Comparison of ENCODE assay signal across 1 cellular context in the genomic region with DNA sequence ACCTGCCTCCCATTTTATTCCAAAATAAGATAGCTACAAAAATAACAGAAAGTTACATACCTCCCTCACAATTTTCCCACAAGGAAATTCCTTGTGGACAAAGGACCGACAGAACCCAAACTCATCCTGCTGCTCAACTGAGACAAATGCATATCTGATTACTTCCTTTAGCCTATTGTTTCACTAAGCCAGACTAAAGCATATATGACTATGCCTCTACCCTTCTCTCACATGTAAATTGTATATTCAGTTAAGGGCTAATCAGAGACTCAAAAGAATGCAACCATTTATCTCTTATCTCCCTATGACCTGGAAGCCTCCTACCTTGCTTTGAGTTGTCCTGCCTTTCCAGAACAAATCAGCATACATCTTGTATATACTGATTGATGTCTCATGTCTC.
TF ChIP-seq lines count a peak whose summit lies in the region.

No MANE protein-coding gene starts in this region.

TF ChIP-seq in GM23338, 12 proteins besides CTCF, POLR2A, EP300 and RAD21:
- TF ChIP-seq, protein P1, sequence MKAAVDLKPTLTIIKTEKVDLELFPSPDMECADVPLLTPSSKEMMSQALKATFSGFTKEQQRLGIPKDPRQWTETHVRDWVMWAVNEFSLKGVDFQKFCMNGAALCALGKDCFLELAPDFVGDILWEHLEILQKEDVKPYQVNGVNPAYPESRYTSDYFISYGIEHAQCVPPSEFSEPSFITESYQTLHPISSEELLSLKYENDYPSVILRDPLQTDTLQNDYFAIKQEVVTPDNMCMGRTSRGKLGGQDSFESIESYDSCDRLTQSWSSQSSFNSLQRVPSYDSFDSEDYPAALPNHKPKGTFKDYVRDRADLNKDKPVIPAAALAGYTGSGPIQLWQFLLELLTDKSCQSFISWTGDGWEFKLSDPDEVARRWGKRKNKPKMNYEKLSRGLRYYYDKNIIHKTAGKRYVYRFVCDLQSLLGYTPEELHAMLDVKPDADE (IDR thresholded peaks at IDR 0.05), result no peak
- no peak for TF ChIP-seq EZH2 (IDR thresholded peaks at IDR 0.05; ENCODE audit: low read depth, unreplicated experiment)
- TF ChIP-seq NANOG (IDR thresholded peaks at IDR 0.05; ENCODE audit: borderline replicate concordance), result no peak
- no peak for TF ChIP-seq STAT1 (IDR thresholded peaks at IDR 0.05; ENCODE audit: unreplicated experiment)
- no peak for TF ChIP-seq ZNF114 (CRISPR knock-in tag; IDR thresholded peaks at IDR 0.05)
- TF ChIP-seq, protein P2, sequence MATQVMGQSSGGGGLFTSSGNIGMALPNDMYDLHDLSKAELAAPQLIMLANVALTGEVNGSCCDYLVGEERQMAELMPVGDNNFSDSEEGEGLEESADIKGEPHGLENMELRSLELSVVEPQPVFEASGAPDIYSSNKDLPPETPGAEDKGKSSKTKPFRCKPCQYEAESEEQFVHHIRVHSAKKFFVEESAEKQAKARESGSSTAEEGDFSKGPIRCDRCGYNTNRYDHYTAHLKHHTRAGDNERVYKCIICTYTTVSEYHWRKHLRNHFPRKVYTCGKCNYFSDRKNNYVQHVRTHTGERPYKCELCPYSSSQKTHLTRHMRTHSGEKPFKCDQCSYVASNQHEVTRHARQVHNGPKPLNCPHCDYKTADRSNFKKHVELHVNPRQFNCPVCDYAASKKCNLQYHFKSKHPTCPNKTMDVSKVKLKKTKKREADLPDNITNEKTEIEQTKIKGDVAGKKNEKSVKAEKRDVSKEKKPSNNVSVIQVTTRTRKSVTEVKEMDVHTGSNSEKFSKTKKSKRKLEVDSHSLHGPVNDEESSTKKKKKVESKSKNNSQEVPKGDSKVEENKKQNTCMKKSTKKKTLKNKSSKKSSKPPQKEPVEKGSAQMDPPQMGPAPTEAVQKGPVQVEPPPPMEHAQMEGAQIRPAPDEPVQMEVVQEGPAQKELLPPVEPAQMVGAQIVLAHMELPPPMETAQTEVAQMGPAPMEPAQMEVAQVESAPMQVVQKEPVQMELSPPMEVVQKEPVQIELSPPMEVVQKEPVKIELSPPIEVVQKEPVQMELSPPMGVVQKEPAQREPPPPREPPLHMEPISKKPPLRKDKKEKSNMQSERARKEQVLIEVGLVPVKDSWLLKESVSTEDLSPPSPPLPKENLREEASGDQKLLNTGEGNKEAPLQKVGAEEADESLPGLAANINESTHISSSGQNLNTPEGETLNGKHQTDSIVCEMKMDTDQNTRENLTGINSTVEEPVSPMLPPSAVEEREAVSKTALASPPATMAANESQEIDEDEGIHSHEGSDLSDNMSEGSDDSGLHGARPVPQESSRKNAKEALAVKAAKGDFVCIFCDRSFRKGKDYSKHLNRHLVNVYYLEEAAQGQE (IDR thresholded peaks at IDR 0.05; ENCODE audit: unreplicated experiment), result no peak
- TF ChIP-seq EZH2phosphoT487 (IDR thresholded peaks at IDR 0.05; ENCODE audit: unreplicated experiment), result no peak
- TF ChIP-seq, protein P3, sequence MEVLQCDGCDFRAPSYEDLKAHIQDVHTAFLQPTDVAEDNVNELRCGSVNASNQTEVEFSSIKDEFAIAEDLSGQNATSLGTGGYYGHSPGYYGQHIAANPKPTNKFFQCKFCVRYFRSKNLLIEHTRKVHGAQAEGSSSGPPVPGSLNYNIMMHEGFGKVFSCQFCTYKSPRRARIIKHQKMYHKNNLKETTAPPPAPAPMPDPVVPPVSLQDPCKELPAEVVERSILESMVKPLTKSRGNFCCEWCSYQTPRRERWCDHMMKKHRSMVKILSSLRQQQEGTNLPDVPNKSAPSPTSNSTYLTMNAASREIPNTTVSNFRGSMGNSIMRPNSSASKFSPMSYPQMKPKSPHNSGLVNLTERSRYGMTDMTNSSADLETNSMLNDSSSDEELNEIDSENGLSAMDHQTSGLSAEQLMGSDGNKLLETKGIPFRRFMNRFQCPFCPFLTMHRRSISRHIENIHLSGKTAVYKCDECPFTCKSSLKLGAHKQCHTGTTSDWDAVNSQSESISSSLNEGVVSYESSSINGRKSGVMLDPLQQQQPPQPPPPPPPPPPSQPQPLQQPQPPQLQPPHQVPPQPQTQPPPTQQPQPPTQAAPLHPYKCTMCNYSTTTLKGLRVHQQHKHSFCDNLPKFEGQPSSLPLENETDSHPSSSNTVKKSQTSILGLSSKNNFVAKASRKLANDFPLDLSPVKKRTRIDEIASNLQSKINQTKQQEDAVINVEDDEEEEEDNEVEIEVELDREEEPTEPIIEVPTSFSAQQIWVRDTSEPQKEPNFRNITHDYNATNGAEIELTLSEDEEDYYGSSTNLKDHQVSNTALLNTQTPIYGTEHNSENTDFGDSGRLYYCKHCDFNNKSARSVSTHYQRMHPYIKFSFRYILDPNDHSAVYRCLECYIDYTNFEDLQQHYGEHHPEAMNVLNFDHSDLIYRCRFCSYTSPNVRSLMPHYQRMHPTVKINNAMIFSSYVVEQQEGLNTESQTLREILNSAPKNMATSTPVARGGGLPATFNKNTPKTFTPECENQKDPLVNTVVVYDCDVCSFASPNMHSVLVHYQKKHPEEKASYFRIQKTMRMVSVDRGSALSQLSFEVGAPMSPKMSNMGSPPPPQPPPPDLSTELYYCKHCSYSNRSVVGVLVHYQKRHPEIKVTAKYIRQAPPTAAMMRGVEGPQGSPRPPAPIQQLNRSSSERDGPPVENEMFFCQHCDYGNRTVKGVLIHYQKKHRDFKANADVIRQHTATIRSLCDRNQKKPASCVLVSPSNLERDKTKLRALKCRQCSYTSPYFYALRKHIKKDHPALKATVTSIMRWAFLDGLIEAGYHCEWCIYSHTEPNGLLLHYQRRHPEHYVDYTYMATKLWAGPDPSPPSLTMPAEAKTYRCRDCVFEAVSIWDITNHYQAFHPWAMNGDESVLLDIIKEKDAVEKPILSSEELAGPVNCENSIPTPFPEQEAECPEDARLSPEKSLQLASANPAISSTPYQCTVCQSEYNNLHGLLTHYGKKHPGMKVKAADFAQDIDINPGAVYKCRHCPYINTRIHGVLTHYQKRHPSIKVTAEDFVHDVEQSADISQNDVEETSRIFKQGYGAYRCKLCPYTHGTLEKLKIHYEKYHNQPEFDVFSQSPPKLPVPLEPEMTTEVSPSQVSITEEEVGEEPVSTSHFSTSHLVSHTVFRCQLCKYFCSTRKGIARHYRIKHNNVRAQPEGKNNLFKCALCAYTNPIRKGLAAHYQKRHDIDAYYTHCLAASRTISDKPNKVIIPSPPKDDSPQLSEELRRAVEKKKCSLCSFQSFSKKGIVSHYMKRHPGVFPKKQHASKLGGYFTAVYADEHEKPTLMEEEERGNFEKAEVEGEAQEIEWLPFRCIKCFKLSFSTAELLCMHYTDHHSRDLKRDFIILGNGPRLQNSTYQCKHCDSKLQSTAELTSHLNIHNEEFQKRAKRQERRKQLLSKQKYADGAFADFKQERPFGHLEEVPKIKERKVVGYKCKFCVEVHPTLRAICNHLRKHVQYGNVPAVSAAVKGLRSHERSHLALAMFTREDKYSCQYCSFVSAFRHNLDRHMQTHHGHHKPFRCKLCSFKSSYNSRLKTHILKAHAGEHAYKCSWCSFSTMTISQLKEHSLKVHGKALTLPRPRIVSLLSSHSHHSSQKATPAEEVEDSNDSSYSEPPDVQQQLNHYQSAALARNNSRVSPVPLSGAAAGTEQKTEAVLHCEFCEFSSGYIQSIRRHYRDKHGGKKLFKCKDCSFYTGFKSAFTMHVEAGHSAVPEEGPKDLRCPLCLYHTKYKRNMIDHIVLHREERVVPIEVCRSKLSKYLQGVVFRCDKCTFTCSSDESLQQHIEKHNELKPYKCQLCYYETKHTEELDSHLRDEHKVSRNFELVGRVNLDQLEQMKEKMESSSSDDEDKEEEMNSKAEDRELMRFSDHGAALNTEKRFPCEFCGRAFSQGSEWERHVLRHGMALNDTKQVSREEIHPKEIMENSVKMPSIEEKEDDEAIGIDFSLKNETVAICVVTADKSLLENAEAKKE (CRISPR knock-in tag; IDR thresholded peaks at IDR 0.05), result no peak
- no peak for TF ChIP-seq JUNB (IDR thresholded peaks at IDR 0.05; ENCODE audit: unreplicated experiment)
- no peak for TF ChIP-seq ZNF331 (CRISPR knock-in tag; IDR thresholded peaks at IDR 0.05; ENCODE audit: low read depth)
- TF ChIP-seq POLR2AphosphoS5 (IDR thresholded peaks at IDR 0.05; ENCODE audit: low read depth), result no peak
- TF ChIP-seq CREB1 (CRISPR knock-in tag; IDR thresholded peaks at IDR 0.05; ENCODE audit: low read depth), result no peak
